In the genomic region with DNA sequence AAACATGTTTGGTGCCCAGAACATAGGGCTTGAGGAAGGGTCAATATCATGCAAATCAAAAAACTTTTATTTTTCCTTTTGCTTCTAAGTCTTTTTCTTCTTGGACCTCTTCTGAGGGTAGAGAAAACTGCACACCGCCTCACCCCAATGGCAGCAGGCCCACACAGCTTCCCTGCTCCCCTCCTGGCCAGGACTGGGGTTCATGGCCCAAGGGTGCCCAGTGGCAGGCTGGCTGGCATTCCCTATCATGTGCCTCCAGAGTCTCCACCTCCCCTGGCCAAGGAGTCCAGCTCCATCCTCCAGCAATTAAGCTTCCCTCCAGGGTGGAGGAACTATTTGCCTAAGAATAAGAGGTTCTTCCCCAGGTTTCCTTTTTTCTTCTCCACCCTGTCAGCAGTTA, we compare ENCODE assay signal across 3 cellular contexts.
"Had no signal": no experiment of that assay in that cellular context is flagged by ENCODE, and none has a peak within 500 bp of the region (broad histone marks: within the 10 kb centered on the region; RNA-seq: fewer than 3 reads in every experiment).

No MANE protein-coding gene starts in this region.

- DNase-seq: GDM1, GF-D8 had no signal

- H3K4me3 ChIP-seq: GM12878 had no signal
